ENCODE assay signal across 12 cellular contexts in genomic region chr2:231923951-231924888, GRCh38. TPM values are rescaled to one million over a fixed set of nuclear protein-coding genes. Genes with fewer than 3 reads are reported as not detected.
DNase-seq lines count a peak whose midpoint lies in the region; ATAC-seq, FAIRE-seq and TF ChIP-seq lines count a peak whose summit lies in the region.
"Had no signal": no experiment of that assay in that cellular context is flagged by ENCODE, and none has a peak within 500 bp of the region (broad histone marks: within the 10 kb centered on the region; RNA-seq: fewer than 3 reads in every experiment).

No MANE protein-coding gene starts in this region.

- peaks cover 4% of the 10 kb centered on the region; the same call in 1 of the 3 replicates for H3K4me1 ChIP-seq in A549
- H3K4me1 ChIP-seq in CD4-positive, alpha-beta memory T cell (ENCODE audit: insufficient read depth, low read length): peaks cover 27% of the 10 kb centered on the region

- peak overlapping the region; percentile 36 to 74 (median 57) for H3K4me3 Mint-ChIP-seq in CD4-positive, alpha-beta memory T cell
- peak overlapping the region; percentile 38 for H3K4me3 Mint-ChIP-seq in activated B cell treated with CpG ODN at 0.5 μM for 24 hours
- H3K4me3 Mint-ChIP-seq in naive B cell: peak overlapping the region; percentile 44 to 86 (median 68)

- peak overlapping the region; percentile 85; the same call in 1 of the 3 replicates for H3K4me2 ChIP-seq in A549

- no peak for TF ChIP-seq RAD21 in A549 (conservative IDR thresholded peaks at IDR 0.05 in 1 of 2, IDR thresholded peaks at IDR 0.05 in 1 of 2)

- ATAC-seq in A549 (no peak), activated B cell treated with CpG ODN at 0.5 μM for 24 hours (ENCODE audit: low read depth) (no peak), naive B cell (ENCODE audit: low read depth in 2 of 2) (no peak), HG03565 (IDR thresholded peaks at IDR 0.05; ENCODE audit: unreplicated experiment) (no peak), GM18498 (IDR thresholded peaks at IDR 0.05; ENCODE audit: unreplicated experiment) (no peak), left colon (no peak)

- H3K27me3 ChIP-seq in CD4-positive, alpha-beta memory T cell (ENCODE audit: insufficient read depth, low read length): peaks cover 19% of the 10 kb centered on the region

- H3K27me3 Mint-ChIP-seq in CD4-positive, alpha-beta memory T cell: peaks cover 36 to 47% of the 10 kb centered on the region in 2 donors
- peaks cover 40% of the 10 kb centered on the region for H3K27me3 Mint-ChIP-seq in activated B cell treated with CpG ODN at 0.5 μM for 24 hours
- peaks cover 24 to 55% (median 44%) of the 10 kb centered on the region in 3 donors for H3K27me3 Mint-ChIP-seq in naive B cell

- H3K36me3 ChIP-seq in CD4-positive, alpha-beta memory T cell (ENCODE audit: insufficient read depth, low read length): no peaks in the 10 kb centered on the region

- intact Hi-C loops in CD4-positive, alpha-beta memory T cell (cut with micrococcal nuclease): no loop called here
- intact Hi-C loops in activated B cell treated with CpG ODN at 0.5 μM for 24 hours (cut with micrococcal nuclease) (no loop called here), left colon (cut with DNase I, micrococcal nuclease) (loop anchor here (5.0 to 10.0 kb wide), 3 partner anchors 218 to 511 kb away; no protein-coding TSS in a partner anchor)

- CTCF ChIA-PET in A549 (lab: Yijun Ruan, JAX) (interaction anchor here (0.7 to 12.7 kb wide), 44 partner anchors 8 to 600 kb away, joined by 3 to 154 read pairs (median 5); partner anchors contain the start of gene PRSS56), activated B cell treated with CpG ODN at 0.5 μM for 24 hours (lab: Charles Lee) (interaction anchor here (0.9 to 3.1 kb wide), 8 partner anchors 8 to 515 kb away, joined by 3 to 18 read pairs (median 4); no protein-coding TSS in a partner anchor)
- CTCF ChIA-PET in CD4-positive, alpha-beta memory T cell (lab: Charles Lee; ENCODE audit: partially characterized antibody): interaction anchor here (0.6 to 5.1 kb wide), 9 partner anchors 9 to 513 kb away, joined by 3 to 34 read pairs (median 4); partner anchors contain the start of gene DIS3L2

- POLR2A ChIA-PET in A549 (lab: Yijun Ruan, JAX) (no interaction called here), activated B cell treated with CpG ODN at 0.5 μM for 24 hours (lab: Charles Lee) (no interaction called here)
- POLR2A ChIA-PET in CD4-positive, alpha-beta memory T cell (lab: Charles Lee; ENCODE audit: partially characterized antibody): no interaction called here

- H3K4me1 Mint-ChIP-seq in CD4-positive, alpha-beta memory T cell: peaks cover 6 to 21% (median 9%) of the 10 kb centered on the region in 4 donors
- H3K4me1 Mint-ChIP-seq in activated B cell treated with CpG ODN at 0.5 μM for 24 hours (peaks cover 13% of the 10 kb centered on the region), naive B cell (peaks cover 9 to 21% (median 16%) of the 10 kb centered on the region in 3 donors)

- DNase-seq in A549 (ENCODE audit: low read depth in 1 of 2, low spot score in 1 of 2): no peak
- DNase-seq in CD4-positive, alpha-beta memory T cell: no peak
- DNase-seq in activated B cell treated with CpG ODN at 0.5 μM for 24 hours: no peak
- no peak for DNase-seq in naive B cell
- DNase-seq in left colon: no peak
- no peak for DNase-seq in SKM-1 (lab: John Stamatoyannopoulos, UW; ENCODE audit: unreplicated experiment)
- DNase-seq: GF-D8 had no signal

- peaks cover 0 to 2% (median 0%) of the 10 kb centered on the region in 8 donors for H3K9me3 Mint-ChIP-seq in CD4-positive, alpha-beta memory T cell
- H3K9me3 Mint-ChIP-seq in activated B cell treated with CpG ODN at 0.5 μM for 24 hours (no peaks in the 10 kb centered on the region), naive B cell (no peaks in the 10 kb centered on the region)

- TF ChIP-seq POLR2A in A549 (IDR thresholded peaks at IDR 0.05; ENCODE audit: low read length): no peak

- TF ChIP-seq EP300 in A549 (IDR thresholded peaks at IDR 0.05): no peak

- no peak overlapping the region for H3K27ac ChIP-seq in A549
- no peak overlapping the region for H3K27ac ChIP-seq in CD4-positive, alpha-beta memory T cell (ENCODE audit: low read depth, low read length)

- WGBS in A549 (ENCODE audit: missing lambda C conversion rate): 74% methylated on average over 24 of the region's 24 CpGs

- peak overlapping the region in 3 of 7 donors; percentile 16 to 76 (median 65) for H3K27ac Mint-ChIP-seq in CD4-positive, alpha-beta memory T cell
- H3K27ac Mint-ChIP-seq in activated B cell treated with CpG ODN at 0.5 μM for 24 hours (no peak overlapping the region), naive B cell (peak overlapping the region in 1 of 6 donors; percentile 24)

- H3K36me3 Mint-ChIP-seq in CD4-positive, alpha-beta memory T cell: no peaks in the 10 kb centered on the region
- no peaks in the 10 kb centered on the region for H3K36me3 Mint-ChIP-seq in activated B cell treated with CpG ODN at 0.5 μM for 24 hours (ENCODE audit: low read depth)
- no peaks in the 10 kb centered on the region for H3K36me3 Mint-ChIP-seq in naive B cell

- H3K9me3 ChIP-seq in A549: no peaks in the 10 kb centered on the region
- H3K9me3 ChIP-seq in CD4-positive, alpha-beta memory T cell (ENCODE audit: control insufficient read depth in 1 of 2, low read length in 2 of 2): no peaks in the 10 kb centered on the region
- H3K9me3 ChIP-seq: mucosa of descending colon had no signal

- H3K4me3 ChIP-seq in A549: no peak overlapping the region
- no peak overlapping the region for H3K4me3 ChIP-seq in CD4-positive, alpha-beta memory T cell (ENCODE audit: low read length in 2 of 2)
- H3K4me3 ChIP-seq: mucosa of descending colon had no signal

- FAIRE-seq in A549 (lab: Jason Lieb, UNC): no peak

- TF ChIP-seq CTCF in A549 (IDR thresholded peaks at IDR 0.05) (no peak), activated B cell treated with CpG ODN at 0.5 μM for 24 hours (IDR thresholded peaks at IDR 0.05) (no peak)

TF ChIP-seq in A549, 52 proteins besides CTCF, POLR2A, EP300 and RAD21 (continues in another document):
- TF ChIP-seq CHD2 (IDR thresholded peaks at IDR 0.05; ENCODE audit: low read length, partially characterized antibody): no peak
- no peak for TF ChIP-seq HES2 (IDR thresholded peaks at IDR 0.05)
- TF ChIP-seq JUN (IDR thresholded peaks at IDR 0.05): no peak
- no peak for TF ChIP-seq ZNF302 (CRISPR knock-in tag; IDR thresholded peaks at IDR 0.05)
- no peak for TF ChIP-seq ESRRA (IDR thresholded peaks at IDR 0.05; ENCODE audit: borderline replicate concordance, low read length)
- TF ChIP-seq, protein P1, sequence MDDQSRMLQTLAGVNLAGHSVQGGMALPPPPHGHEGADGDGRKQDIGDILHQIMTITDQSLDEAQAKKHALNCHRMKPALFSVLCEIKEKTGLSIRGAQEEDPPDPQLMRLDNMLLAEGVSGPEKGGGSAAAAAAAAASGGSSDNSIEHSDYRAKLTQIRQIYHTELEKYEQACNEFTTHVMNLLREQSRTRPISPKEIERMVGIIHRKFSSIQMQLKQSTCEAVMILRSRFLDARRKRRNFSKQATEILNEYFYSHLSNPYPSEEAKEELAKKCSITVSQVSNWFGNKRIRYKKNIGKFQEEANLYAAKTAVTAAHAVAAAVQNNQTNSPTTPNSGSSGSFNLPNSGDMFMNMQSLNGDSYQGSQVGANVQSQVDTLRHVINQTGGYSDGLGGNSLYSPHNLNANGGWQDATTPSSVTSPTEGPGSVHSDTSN (IDR thresholded peaks at IDR 0.05): no peak
- no peak for TF ChIP-seq GATA3 (IDR thresholded peaks at IDR 0.05; ENCODE audit: borderline replicate concordance)
- TF ChIP-seq CHD4 (IDR thresholded peaks at IDR 0.05; ENCODE audit: borderline replicate concordance): no peak
- no peak for TF ChIP-seq EHF (CRISPR knock-in tag; IDR thresholded peaks at IDR 0.05)
- TF ChIP-seq EHMT2 (IDR thresholded peaks at IDR 0.05; ENCODE audit: low read depth): no peak
- no peak for TF ChIP-seq CEBPB (IDR thresholded peaks at IDR 0.05)
- TF ChIP-seq, protein P2, sequence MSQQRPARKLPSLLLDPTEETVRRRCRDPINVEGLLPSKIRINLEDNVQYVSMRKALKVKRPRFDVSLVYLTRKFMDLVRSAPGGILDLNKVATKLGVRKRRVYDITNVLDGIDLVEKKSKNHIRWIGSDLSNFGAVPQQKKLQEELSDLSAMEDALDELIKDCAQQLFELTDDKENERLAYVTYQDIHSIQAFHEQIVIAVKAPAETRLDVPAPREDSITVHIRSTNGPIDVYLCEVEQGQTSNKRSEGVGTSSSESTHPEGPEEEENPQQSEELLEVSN (IDR thresholded peaks at IDR 0.05; ENCODE audit: borderline replicate concordance, low read depth): no peak
- TF ChIP-seq TP53 (CRISPR knock-in tag; IDR thresholded peaks at IDR 0.05): no peak
- no peak for TF ChIP-seq CBX8 (IDR thresholded peaks at IDR 0.05)
- no peak for TF ChIP-seq CBX2 (IDR thresholded peaks at IDR 0.05; ENCODE audit: borderline replicate concordance, low read depth)
- no peak for TF ChIP-seq HEYL (CRISPR knock-in tag; IDR thresholded peaks at IDR 0.05)

RNA-seq across cellular contexts. Expression of gene NPPC, which starts 2.0 kb away (rescaled TPM):
- not detected in 2 replicates for polyA plus RNA-seq in A549 (2011; rRNA removed)
- 0.19 TPM in 2 replicates for polyA plus RNA-seq in A549 (2012; cell fraction: cytosol; rRNA removed)
- 0.07 TPM in 1 of 2 replicates, not detected in the other for polyA plus RNA-seq in A549 (2012; cell fraction: nucleus; rRNA removed)
- polyA plus RNA-seq in A549 (2017; fragmentation: RNase III; extraction: RNeasy Plus Mini Kit Qiagen cat#74134 plus additional on column Dnase treatment): 0.12 TPM in 1 of 3 replicates, not detected in the others
- not detected in 2 replicates for polyA minus RNA-seq in A549 (2011; rRNA and poly(A)+ RNA removed)
- not detected for total RNA-seq in CD4-positive, alpha-beta memory T cell
- polyA plus RNA-seq in CD4-positive, alpha-beta memory T cell: not detected
- not detected in 2 replicates for total RNA-seq in activated B cell treated with CpG ODN at 0.5 μM for 24 hours
- not detected for polyA plus RNA-seq in naive B cell (ENCODE audit: low read depth in 6 of 6)
- not detected for total RNA-seq in left colon
- total RNA-seq: dermis microvascular lymphatic vessel endothelial cell had no signal
- polyA plus RNA-seq: CD14-positive monocyte had no signal

RNA-seq across cellular contexts. Expression of gene DIS3L2, which starts 37.3 kb away (rescaled TPM):
- polyA plus RNA-seq in A549 (2011; rRNA removed) (15.4 and 16.7 TPM in 2 replicates), A549 (2017; fragmentation: RNase III; extraction: RNeasy Plus Mini Kit Qiagen cat#74134 plus additional on column Dnase treatment) (14.9 to 15.7 TPM (median 15.6 TPM) in 3 replicates), naive B cell (ENCODE audit: low read depth in 6 of 6) (10 to 100 TPM in 5 of 6 donors, 1 to 10 TPM in 1; 6.0 to 29.0 (median 17.6) TPM)
- polyA plus RNA-seq in A549 (2012; cell fraction: cytosol; rRNA removed): 15.9 and 20.9 TPM in 2 replicates
- 61.4 and 73.3 TPM in 2 replicates for polyA plus RNA-seq in A549 (2012; cell fraction: nucleus; rRNA removed)
- 19.5 and 23.2 TPM in 2 replicates for polyA minus RNA-seq in A549 (2011; rRNA and poly(A)+ RNA removed)
- 10 to 100 TPM; 56.0 to 59.7 TPM for total RNA-seq in CD4-positive, alpha-beta memory T cell
- polyA plus RNA-seq in CD4-positive, alpha-beta memory T cell: 10 to 100 TPM; 16.0 to 22.6 TPM
- total RNA-seq in activated B cell treated with CpG ODN at 0.5 μM for 24 hours (59.9 and 65.9 TPM in 2 replicates), left colon (10 to 100 TPM; 33.5 to 35.5 TPM)

Comparison
In these comparisons a context has a peak if more than half of its experiments do, and no peak if none do; other contexts are left out.
1. intact Hi-C loops: an anchor here in left colon (5.0 to 10.0 kb wide); none called in CD4-positive, alpha-beta memory T cell and activated B cell treated with CpG ODN at 0.5 μM for 24 hours.